ENCODE assay signal across 9 cellular contexts in genomic region chr19:38209671-38210457, GRCh38. TPM values are rescaled to one million over a fixed set of nuclear protein-coding genes. Genes with fewer than 3 reads are reported as not detected.
A peak's percentile ranks its signal among the peaks of the same experiment; 100 is the strongest.
DNase-seq lines count a peak whose midpoint lies in the region; ATAC-seq, FAIRE-seq and TF ChIP-seq lines count a peak whose summit lies in the region.
"Had no signal": no experiment of that assay in that cellular context is flagged by ENCODE, and none has a peak within 500 bp of the region (broad histone marks: within the 10 kb centered on the region; RNA-seq: fewer than 3 reads in every experiment).

No MANE protein-coding gene starts in this region.

- DNase-seq in PC-3 = no peak
- DNase-seq in frontal cortex (ENCODE audit: low spot score in 2 of 2) = peak; percentile 69 to 76
- DNase-seq in neuronal stem cell (ENCODE audit: low spot score) = peak; percentile 53
- DNase-seq in PC-9 = no peak

- peak overlapping the region; percentile 68 for H3K4me2 ChIP-seq in BLaER1
- no peak overlapping the region for H3K4me2 ChIP-seq in PC-3 (ENCODE audit: low read length)
- peak overlapping the region; percentile 85 for H3K4me2 ChIP-seq in neuronal stem cell (ENCODE audit: insufficient read depth, low read length, poor library complexity, severe bottlenecking)
- H3K4me2 ChIP-seq in PC-9 = no peak overlapping the region

- H4K20me1 ChIP-seq in BLaER1 (peaks cover 61% of the 10 kb centered on the region), PC-3 (ENCODE audit: low read length) (no peaks in the 10 kb centered on the region), PC-9 (ENCODE audit: insufficient read depth) (no peaks in the 10 kb centered on the region)

- H2AK5ac ChIP-seq in neuronal stem cell (ENCODE audit: low read depth, low read length) = peak overlapping the region; percentile 88

- H3F3A ChIP-seq in PC-3 (ENCODE audit: low read length, unreplicated experiment) = no peaks in the 10 kb centered on the region
- no peaks in the 10 kb centered on the region for H3F3A ChIP-seq in PC-9 (ENCODE audit: insufficient read depth, low read depth)

- FAIRE-seq in frontal cortex (lab: Jason Lieb, UNC) = no peak
- FAIRE-seq: GM18507 had no signal

- no CpG with 5 or more reads among the region's 30 CpGs for WGBS in neuronal stem cell (ENCODE audit: extremely low coverage in 2 of 2, insufficient read length in 2 of 2, insufficient replicate concordance in 1 of 2), 2 donors

- peak overlapping the region; percentile 95 for H2BK120ac ChIP-seq in neuronal stem cell (ENCODE audit: low read depth, low read length)

- H3K27me3 ChIP-seq in BLaER1 = peaks cover 45% of the 10 kb centered on the region
- H3K27me3 ChIP-seq in PC-3 (ENCODE audit: low read length) = no peaks in the 10 kb centered on the region
- no peaks in the 10 kb centered on the region for H3K27me3 ChIP-seq in neuronal stem cell (ENCODE audit: control insufficient read depth in 3 of 3, insufficient read depth in 3 of 3, low read depth in 1 of 3, low read length in 3 of 3)
- H3K27me3 ChIP-seq in PC-9 (ENCODE audit: insufficient read depth, low read depth) = no peaks in the 10 kb centered on the region

- CTCF ChIA-PET in PC-3 (lab: Charles Lee) (no interaction called here), PC-9 (lab: Charles Lee) (no interaction called here)

- no peak overlapping the region for H3K4me3 Mint-ChIP-seq in activated T-helper 17 cell treated with anti-CD3 and anti-CD28 coated beads, Interleukin-2, amount 50 U/mL, for 72 hours

- peak overlapping the region; percentile 97 for H3K18ac ChIP-seq in neuronal stem cell (ENCODE audit: low read length)

- H3K27ac ChIP-seq in BLaER1 (no peak overlapping the region), PC-3 (ENCODE audit: low read length) (no peak overlapping the region), neuronal stem cell (replicated peaks; ENCODE audit: low read length) (peak overlapping the region; percentile 84), PC-9 (no peak overlapping the region)

- H3K36me3 ChIP-seq in BLaER1 (peaks cover 15% of the 10 kb centered on the region), PC-3 (ENCODE audit: low read depth, low read length) (no peaks in the 10 kb centered on the region), neuronal stem cell (replicated peaks in 1 of 2; ENCODE audit: control insufficient read depth in 2 of 2, insufficient read depth in 2 of 2, low read length in 2 of 2) (peaks cover 4 to 22% of the 10 kb centered on the region in 2 donors), PC-9 (ENCODE audit: low read depth) (no peaks in the 10 kb centered on the region)

- H3K9me2 ChIP-seq in PC-3 (replicated peaks; ENCODE audit: low read length) (no peaks in the 10 kb centered on the region), PC-9 (ENCODE audit: insufficient read depth) (no peaks in the 10 kb centered on the region)

- peak overlapping the region; percentile 80 for H2BK15ac ChIP-seq in neuronal stem cell (ENCODE audit: low read length)

- BruUV-seq in PC-3 (replicated peaks; lab: Mats Ljungman, UMichigan) (no TSS peak), PC-9 (replicated peaks; lab: Mats Ljungman, UMichigan) (no TSS peak)

- no peak overlapping the region for H3K27ac Mint-ChIP-seq in activated T-helper 17 cell treated with anti-CD3 and anti-CD28 coated beads, Interleukin-2, amount 50 U/mL, for 72 hours

- no peak overlapping the region for H3K9ac ChIP-seq in BLaER1
- no peak overlapping the region for H3K9ac ChIP-seq in PC-3 (ENCODE audit: low read length)
- H3K9ac ChIP-seq in neuronal stem cell (ENCODE audit: low read depth, low read length, poor library complexity) = peak overlapping the region; percentile 92

- H3K4me3 ChIP-seq in BLaER1 (peak overlapping the region; percentile 22; the same call in 1 of the 2 replicates), PC-3 (ENCODE audit: low read length) (no peak overlapping the region), neuronal stem cell (ENCODE audit: low read length in 2 of 2) (peak overlapping the region; percentile 45 to 72), PC-9 (no peak overlapping the region)

- peak overlapping the region; percentile 24 for H2BK12ac ChIP-seq in neuronal stem cell (ENCODE audit: low read length)

- no peaks in the 10 kb centered on the region for H3K79me2 ChIP-seq in PC-3 (ENCODE audit: low read length)
- no peaks in the 10 kb centered on the region for H3K79me2 ChIP-seq in PC-9 (ENCODE audit: low read depth)

- H3K14ac ChIP-seq in neuronal stem cell (ENCODE audit: low read length) = peak overlapping the region; percentile 39

- peak overlapping the region; percentile 70 for H3K4ac ChIP-seq in neuronal stem cell (ENCODE audit: low read length)

- H2BK5ac ChIP-seq in neuronal stem cell (ENCODE audit: low read length) = peak overlapping the region; percentile 98

- H3K9me3 Mint-ChIP-seq in activated T-helper 17 cell treated with anti-CD3 and anti-CD28 coated beads, Interleukin-2, amount 50 U/mL, for 72 hours = no peaks in the 10 kb centered on the region

- H3K4me1 ChIP-seq in BLaER1 (peaks cover 43% of the 10 kb centered on the region), PC-3 (ENCODE audit: insufficient read depth, low read length) (no peaks in the 10 kb centered on the region), neuronal stem cell (ENCODE audit: control insufficient read depth in 2 of 2, insufficient read depth in 1 of 2, low read depth in 1 of 2, low read length in 2 of 2) (peaks cover 31 to 43% of the 10 kb centered on the region in 2 donors), PC-9 (replicated peaks; ENCODE audit: insufficient read depth) (no peaks in the 10 kb centered on the region)

- POLR2A ChIA-PET in PC-3 (lab: Charles Lee; ENCODE audit: unreplicated experiment) = interaction anchor here (0.6 kb wide), 1 partner anchor 308 kb away, joined by 5 read pairs; no protein-coding TSS in a partner anchor
- POLR2A ChIA-PET in PC-9 (lab: Charles Lee; ENCODE audit: unreplicated experiment) = no interaction called here

- H2AFZ ChIP-seq in PC-3 (ENCODE audit: low read length) = no peak overlapping the region
- H2AFZ ChIP-seq in neuronal stem cell (ENCODE audit: low read length) = peak overlapping the region; percentile 84
- H2AFZ ChIP-seq in PC-9 = no peak overlapping the region

- H3K79me1 ChIP-seq in neuronal stem cell (ENCODE audit: low read depth, low read length) = peaks cover 6% of the 10 kb centered on the region

- peaks cover 29% of the 10 kb centered on the region for H3K36me3 Mint-ChIP-seq in activated T-helper 17 cell treated with anti-CD3 and anti-CD28 coated beads, Interleukin-2, amount 50 U/mL, for 72 hours (ENCODE audit: low read depth)

- peak overlapping the region; percentile 45 for H3K23ac ChIP-seq in neuronal stem cell (ENCODE audit: low read depth, low read length, poor library complexity)

- peak; percentile 39 for ATAC-seq in PC-3
- ATAC-seq in activated T-helper 17 cell treated with anti-CD3 and anti-CD28 coated beads, Interleukin-2, amount 50 U/mL, for 72 hours (replicated peaks) = no peak
- ATAC-seq in HG02642 (IDR thresholded peaks at IDR 0.05; ENCODE audit: poor library complexity, unreplicated experiment) = no peak
- ATAC-seq in GM18502 (IDR thresholded peaks at IDR 0.05; ENCODE audit: poor library complexity, unreplicated experiment) = no peak

- no peaks in the 10 kb centered on the region for H3K9me3 ChIP-seq in BLaER1
- no peaks in the 10 kb centered on the region for H3K9me3 ChIP-seq in PC-3 (ENCODE audit: low read length)
- H3K9me3 ChIP-seq in neuronal stem cell (replicated peaks in 1 of 2; ENCODE audit: control insufficient read depth in 2 of 2, insufficient read depth in 1 of 2, low read depth in 1 of 2, low read length in 2 of 2) = no peaks in the 10 kb centered on the region
- H3K9me3 ChIP-seq in PC-9 (ENCODE audit: insufficient read depth, low read depth) = no peaks in the 10 kb centered on the region

- peak overlapping the region; percentile 96 for H4K91ac ChIP-seq in neuronal stem cell (ENCODE audit: low read depth, low read length, poor library complexity)

- H3K4me1 Mint-ChIP-seq in activated T-helper 17 cell treated with anti-CD3 and anti-CD28 coated beads, Interleukin-2, amount 50 U/mL, for 72 hours = peaks cover 17% of the 10 kb centered on the region

- peaks cover 21% of the 10 kb centered on the region for H3K27me3 Mint-ChIP-seq in activated T-helper 17 cell treated with anti-CD3 and anti-CD28 coated beads, Interleukin-2, amount 50 U/mL, for 72 hours

- H4K8ac ChIP-seq in neuronal stem cell (ENCODE audit: low read depth, low read length) = no peak overlapping the region

- intact Hi-C loops in PC-3 (cut with micrococcal nuclease) = no loop called here
- intact Hi-C loops in PC-9 (cut with micrococcal nuclease; ENCODE audit: unreplicated experiment) = no loop called here

- TF ChIP-seq CTCF in PC-3 (conservative IDR thresholded peaks at IDR 0.05; ENCODE audit: low read depth, low read length) = no peak
- TF ChIP-seq CTCF in PC-9 (conservative IDR thresholded peaks at IDR 0.05) = no peak

RNA-seq across cellular contexts. Expression of gene DPF1, which starts 14.2 kb away (rescaled TPM):
- total RNA-seq in PC-3 (2014; rRNA removed) (7.7 and 8.1 TPM in 2 replicates), frontal cortex (39.9 TPM), PC-9 (2021) (0.81 and 1.1 TPM in 2 replicates)
- 8.0 TPM for polyA plus RNA-seq in neuronal stem cell (2013, experiment 1 of 2)
- 7.2 TPM for polyA plus RNA-seq in neuronal stem cell (2013, experiment 2 of 2)
- 1 to 10 TPM in 1 of 2 donors, not detected in 1; 1.1 TPM for total RNA-seq in activated T-helper 17 cell treated with anti-CD3 and anti-CD28 coated beads, Interleukin-2, amount 50 U/mL, for 72 hours

RNA-seq across cellular contexts. Expression of gene PPP1R14A, which starts 46.3 kb away (rescaled TPM):
- total RNA-seq in PC-3 (2014; rRNA removed) (not detected in 2 replicates), frontal cortex (not detected), PC-9 (2021) (not detected in 2 replicates)
- 8.9 TPM for polyA plus RNA-seq in neuronal stem cell (2013, experiment 1 of 2)
- 8.3 TPM for polyA plus RNA-seq in neuronal stem cell (2013, experiment 2 of 2)
- not detected for total RNA-seq in activated T-helper 17 cell treated with anti-CD3 and anti-CD28 coated beads, Interleukin-2, amount 50 U/mL, for 72 hours

RNA-seq across cellular contexts. Expression of gene SPINT2, which starts 54.5 kb away (rescaled TPM):
- total RNA-seq in PC-3 (2014; rRNA removed) (442 and 650 TPM in 2 replicates), frontal cortex (104 TPM), PC-9 (2021) (1,019 and 1,161 TPM in 2 replicates)
- polyA plus RNA-seq in neuronal stem cell (2013, experiment 1 of 2) = 42.1 TPM
- polyA plus RNA-seq in neuronal stem cell (2013, experiment 2 of 2) = 42.3 TPM
- total RNA-seq in activated T-helper 17 cell treated with anti-CD3 and anti-CD28 coated beads, Interleukin-2, amount 50 U/mL, for 72 hours = 10 to 100 TPM; 21.3 to 56.6 TPM

Comparison
In these comparisons a context has a peak if more than half of its experiments do, and no peak if none do; other contexts are left out.
1. H3K4me2 ChIP-seq: peak in BLaER1 (single experiment) and neuronal stem cell (single experiment); none in PC-3 (single experiment) and PC-9 (single experiment).
2. H3K4me3 ChIP-seq: peak in BLaER1 (single experiment) and neuronal stem cell (2 of 2); none in PC-3 (single experiment) and PC-9 (single experiment).
3. DNase-seq: peak in frontal cortex (2 of 2) and neuronal stem cell (single experiment); none in PC-3 (single experiment) and PC-9 (0 of 2).